Comparison of ENCODE assay signal across 25 cellular contexts in genomic region chr6:13112921-13113320, GRCh38.
"Had no signal": no experiment of that assay in that cellular context is flagged by ENCODE, and none has a peak within 500 bp of the region (broad histone marks: within the 10 kb centered on the region; RNA-seq: fewer than 3 reads in every experiment).

No MANE protein-coding gene starts in this region.

- H3K4me3 Mint-ChIP-seq: activated CD8-positive, alpha-beta T cell treated with anti-CD3 and anti-CD28 coated beads, Interleukin-2, amount 10 ng/mL, durations not matched to agents 7 days and 5 days; activated naive CD8-positive, alpha-beta T cell treated with anti-CD3 and anti-CD28 coated beads, Interleukin-2, amount 10 ng/mL, durations not matched to agents 7 days and 5 days; T-helper 17 cell; WTC11 had no signal

- H3K36me3 Mint-ChIP-seq: activated naive CD8-positive, alpha-beta T cell treated with anti-CD3 and anti-CD28 coated beads, Interleukin-2, amount 10 ng/mL, durations not matched to agents 7 days and 5 days; WTC11 had no signal

- H3K4me1 Mint-ChIP-seq: activated naive CD8-positive, alpha-beta T cell treated with anti-CD3 and anti-CD28 coated beads, Interleukin-2, amount 10 ng/mL, durations not matched to agents 7 days and 5 days; T-helper 17 cell had no signal

- H3K9me3 ChIP-seq: adrenal gland, Peyer's patch had no signal

- H3K27ac Mint-ChIP-seq: activated CD8-positive, alpha-beta T cell treated with anti-CD3 and anti-CD28 coated beads, Interleukin-2, amount 10 ng/mL, durations not matched to agents 7 days and 5 days; activated naive CD8-positive, alpha-beta T cell treated with anti-CD3 and anti-CD28 coated beads, Interleukin-2, amount 10 ng/mL, durations not matched to agents 7 days and 5 days; T-helper 17 cell; WTC11 had no signal

- H3K4me1 ChIP-seq: adrenal gland, Peyer's patch had no signal

- DNase-seq: activated CD4-positive, alpha-beta T cell treated with anti-CD3 and anti-CD28 coated beads for 48 hours; activated CD4-positive, alpha-beta T cell treated with anti-CD3 and anti-CD28 coated beads, Interleukin-2, amount 50 U/mL, for 4 hours; activated CD4-positive, CD25-positive, alpha-beta regulatory T cell treated with anti-CD3 and anti-CD28 coated beads, Interleukin-2, amount 50 U/mL, for 72 hours; activated CD8-positive, alpha-beta memory T cell treated with anti-CD3 and anti-CD28 coated beads, Interleukin-2, amount 50 U/mL, for 48 hours; activated CD8-positive, alpha-beta T cell treated with anti-CD3 and anti-CD28 coated beads, Interleukin-2, amount 10 ng/mL, durations not matched to agents 7 days and 5 days; activated naive CD4-positive, alpha-beta T cell treated with anti-CD3 and anti-CD28 coated beads, Interleukin-2, amount 50 U/mL, for 16 hours; activated naive CD8-positive, alpha-beta T cell treated with anti-CD3 and anti-CD28 coated beads, Interleukin-2, amount 10 ng/mL, durations not matched to agents 7 days and 5 days; activated T-cell treated with anti-CD3 and anti-CD28 coated beads, Interleukin-2, amount 50 U/mL, for 1 hour; adrenal gland; anterior cingulate cortex; Kasumi-1; NCI-H1048; NCI-H1436; NCI-H1694 treated with DMSO at 0.1 percent for 48 hours; NCI-H2081; NCI-H2171 treated with DMSO at 0.1 percent for 48 hours; NCI-H226; NCI-H69; Peyer's patch; SHP77; T-helper 17 cell; T-helper 9 cell had no signal

- H3K27me3 ChIP-seq: adrenal gland, Peyer's patch had no signal

- H3K27ac ChIP-seq: adrenal gland, Peyer's patch, RWPE1 had no signal

- FAIRE-seq: K562 had no signal

- H3K36me3 ChIP-seq: adrenal gland, Peyer's patch had no signal

- H3K9me3 Mint-ChIP-seq: activated naive CD8-positive, alpha-beta T cell treated with anti-CD3 and anti-CD28 coated beads, Interleukin-2, amount 10 ng/mL, durations not matched to agents 7 days and 5 days had no signal

- H3K4me3 ChIP-seq: adrenal gland, K562, Peyer's patch had no signal
